Comparison of ENCODE assay signal across 10 cellular contexts in genomic region chr10:96984512-96985225, GRCh38.
DNase-seq lines count a peak whose midpoint lies in the region; ATAC-seq lines count a peak whose summit lies in the region.
"Had no signal": no experiment of that assay in that cellular context is flagged by ENCODE, and none has a peak within 500 bp of the region (broad histone marks: within the 10 kb centered on the region; RNA-seq: fewer than 3 reads in every experiment).

No MANE protein-coding gene starts in this region.

- ATAC-seq in GM19395 (IDR thresholded peaks at IDR 0.05; ENCODE audit: unreplicated experiment), result peak; percentile 75
- peak; percentile 75 for ATAC-seq in HG03432 (IDR thresholded peaks at IDR 0.05; ENCODE audit: unreplicated experiment)
- ATAC-seq in HG03280 (IDR thresholded peaks at IDR 0.05; ENCODE audit: unreplicated experiment), result no peak
- ATAC-seq in GM21381 (IDR thresholded peaks at IDR 0.05; ENCODE audit: unreplicated experiment), result no peak

- peak overlapping the region; percentile 51 for H3K27ac ChIP-seq in substantia nigra (ENCODE audit: low read depth, low read length, poor library complexity, severe bottlenecking)

- peak; percentile 31 for DNase-seq in globus pallidus (ENCODE audit: low spot score)
- peak in 5 of 49 donors; percentile 19 to 39 (median 29) for DNase-seq in substantia nigra (lab: John Stamatoyannopoulos, UW)
- no peak for DNase-seq in stimulated activated CD4-positive, alpha-beta T cell treated with anti-CD3 and anti-CD28 coated beads, Interleukin-4, amount 100 ng/mL, for 24 hours
- DNase-seq: activated effector memory CD4-positive, alpha-beta T cell treated with anti-CD3 and anti-CD28 coated beads, Interleukin-2, amount 50 U/mL, for 16 hours; GOT3; NCI-H748 treated with DMSO at 0.1 percent for 48 hours had no signal

Comparison
In these comparisons a context has a peak if more than half of its experiments do, and no peak if none do; other contexts are left out.
1. ATAC-seq: peak in GM19395 (single experiment) and HG03432 (single experiment); none in HG03280 (single experiment) and GM21381 (single experiment).